23 cellular contexts compared by ENCODE assay signal in genomic region chr15:91183630-91184029, GRCh38.
DNase-seq lines count a peak whose midpoint lies in the region; ATAC-seq and TF ChIP-seq lines count a peak whose summit lies in the region.
"Had no signal": no experiment of that assay in that cellular context is flagged by ENCODE, and none has a peak within 500 bp of the region (broad histone marks: within the 10 kb centered on the region; RNA-seq: fewer than 3 reads in every experiment).

No MANE protein-coding gene starts in this region.

- POLR2A ChIA-PET in GM10248 (lab: Yijun Ruan, JAX) = no interaction called here

- CTCF ChIA-PET in GM10248 (lab: Yijun Ruan, JAX) = interaction anchor here (0.8 to 1.8 kb wide), 2 partner anchors 9 kb away, joined by 3 to 4 read pairs; no protein-coding TSS in a partner anchor

- TF ChIP-seq CTCF in GM10248 (IDR thresholded peaks at IDR 0.05; ENCODE audit: control extremely low read depth, extremely low read depth, low read depth, missing control alignments) = no peak

- DNase-seq in DMS53 (lab: John Stamatoyannopoulos, UW) (peak; percentile 30), DMS53 treated with DMSO at 0.1 percent for 48 hours (lab: John Stamatoyannopoulos, UW; ENCODE audit: unreplicated experiment) (no peak), NCI-H2029 (lab: John Stamatoyannopoulos, UW) (peak; percentile 13), NCI-H69 (lab: John Stamatoyannopoulos, UW) (peak; percentile 86), SHP77 treated with DMSO at 0.1 percent for 48 hours (lab: John Stamatoyannopoulos, UW) (peak; percentile 18), GM10248 (ENCODE audit: extremely low spot score) (no peak), amniotic stem cell (lab: John Stamatoyannopoulos, UW) (no peak)
- DNase-seq: 8988T; Calu3; CD8-positive, alpha-beta T cell; DMS79; NCI-H1092; NCI-H1694; NCI-H2171 treated with DMSO at 0.1 percent for 48 hours; NCI-H446 treated with DMSO at 0.1 percent for 48 hours; PC-3; Right ventricle myocardium superior; SW 1271; T-helper 17 cell had no signal

- no peak for ATAC-seq in GM18873 (IDR thresholded peaks at IDR 0.05; ENCODE audit: low FRiP score, unreplicated experiment)
- ATAC-seq: CD8-positive, alpha-beta T cell; GM23338; HepG2; K562; PC-3; T-helper 17 cell had no signal

Comparison
In these comparisons a context has a peak if more than half of its experiments do, and no peak if none do; other contexts are left out.
1. DNase-seq: peak in DMS53 (single experiment), NCI-H2029 (single experiment), NCI-H69 (single experiment) and SHP77 treated with DMSO at 0.1 percent for 48 hours (single experiment); none in DMS53 treated with DMSO at 0.1 percent for 48 hours (single experiment), GM10248 (single experiment) and amniotic stem cell (single experiment).